2 cellular contexts compared by ENCODE assay signal in the genomic region with DNA sequence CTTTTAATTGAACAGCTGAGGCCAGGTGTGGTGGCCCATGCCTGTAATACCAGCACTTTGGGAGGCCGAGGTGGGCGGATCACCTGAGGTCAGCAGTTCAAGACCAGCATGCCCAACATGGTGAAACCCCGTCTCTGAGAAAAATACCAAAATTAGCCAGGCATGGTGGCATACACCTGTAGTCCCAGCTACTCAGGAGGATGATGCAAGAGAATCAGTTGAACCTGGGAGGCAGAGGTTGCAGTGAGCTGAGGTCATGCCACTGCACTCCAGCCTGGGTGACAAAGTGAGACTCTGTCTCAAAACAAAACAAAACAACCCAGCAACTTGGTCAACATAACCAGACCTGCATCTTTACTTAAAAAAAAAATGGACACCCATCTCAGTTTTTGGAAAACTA. TPM values are rescaled to one million over a fixed set of nuclear protein-coding genes. Genes with fewer than 3 reads are reported as not detected.
"Had no signal": no experiment of that assay in that cellular context is flagged by ENCODE, and none has a peak within 500 bp of the region (broad histone marks: within the 10 kb centered on the region; RNA-seq: fewer than 3 reads in every experiment).

No MANE protein-coding gene starts in this region.

RNA-seq across cellular contexts. Expression of gene PINLYP, which starts 11.4 kb away (rescaled TPM):
- total RNA-seq: SK-MEL-5 had no signal

RNA-seq across cellular contexts. Expression of gene SRRM5, which starts 24.9 kb away (rescaled TPM):
- total RNA-seq: SJSA1, SK-MEL-5 had no signal
